In the genomic region with DNA sequence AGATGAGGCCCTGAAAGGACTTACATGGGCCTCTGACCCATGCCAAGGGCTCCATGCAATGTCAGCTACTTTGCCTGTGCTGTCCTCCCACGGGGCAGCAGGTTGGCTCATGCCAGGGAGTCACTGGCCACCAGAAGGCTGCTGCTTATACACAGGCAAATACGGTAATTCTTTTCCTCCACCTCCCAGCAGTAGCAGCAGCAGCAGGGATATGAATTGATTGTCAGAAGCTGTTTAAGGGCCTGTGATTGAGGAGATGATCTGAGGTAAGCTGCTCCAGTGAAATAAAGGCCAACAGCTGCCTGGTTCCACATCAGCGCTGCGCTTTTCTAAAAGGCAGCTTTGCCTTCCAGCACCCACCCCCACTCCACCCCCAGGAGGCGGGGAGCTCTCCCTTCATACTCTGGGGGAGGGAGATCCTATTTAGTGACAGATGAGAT, we compare ENCODE assay signal across 12 cellular contexts.
DNase-seq lines count a peak whose midpoint lies in the region; ATAC-seq and TF ChIP-seq lines count a peak whose summit lies in the region.
"Had no signal": no experiment of that assay in that cellular context is flagged by ENCODE, and none has a peak within 500 bp of the region (broad histone marks: within the 10 kb centered on the region; RNA-seq: fewer than 3 reads in every experiment).

No MANE protein-coding gene starts in this region.

- no peaks in the 10 kb centered on the region for H3K27me3 ChIP-seq in A673 (replicated peaks; ENCODE audit: insufficient read depth, low read depth, low read length, poor library complexity)
- H3K27me3 ChIP-seq: tibial nerve had no signal

- peaks cover 7% of the 10 kb centered on the region for H3K4me1 ChIP-seq in A673 (ENCODE audit: insufficient read depth, low read length, poor library complexity, severe bottlenecking)
- H3K4me1 ChIP-seq in HEK293 (ENCODE audit: control insufficient read depth, insufficient read depth, low read length), result no peaks in the 10 kb centered on the region

- no peaks in the 10 kb centered on the region for H3K9me3 Mint-ChIP-seq in endothelial cell (ENCODE audit: unreplicated experiment)

- CTCF ChIA-PET in A673 (lab: Charles Lee), result no interaction called here
- CTCF ChIA-PET in HEK293 (lab: Yijun Ruan, JAX), result interaction anchor here (0.6 kb wide), 4 partner anchors 14 to 482 kb away, joined by 3 to 4 read pairs (median 3); no protein-coding TSS in a partner anchor

- POLR2A ChIA-PET in A673 (lab: Charles Lee; ENCODE audit: low non-redundant PET), result no interaction called here
- POLR2A ChIA-PET in HEK293 (lab: Yijun Ruan, JAX), result no interaction called here

- no peak overlapping the region for H3K4me3 ChIP-seq in A673 (ENCODE audit: low read depth, low read length, poor library complexity, severe bottlenecking)
- H3K4me3 ChIP-seq in HEK293 (ENCODE audit: low read depth, low read length), result no peak overlapping the region
- H3K4me3 ChIP-seq: tibial nerve had no signal

- intact Hi-C loops in A673 (cut with micrococcal nuclease; ENCODE audit: unreplicated experiment), result no loop called here
- intact Hi-C loops in Right ventricle myocardium inferior (cut with DNase I), result no loop called here

- peaks cover 4% of the 10 kb centered on the region for H3K36me3 Mint-ChIP-seq in endothelial cell (ENCODE audit: low read depth, unreplicated experiment)

- no peak overlapping the region for H3K4me3 Mint-ChIP-seq in endothelial cell (ENCODE audit: unreplicated experiment)

- peak overlapping the region; percentile 40 for H3K27ac Mint-ChIP-seq in endothelial cell (ENCODE audit: unreplicated experiment)

- no peaks in the 10 kb centered on the region for H3K36me3 ChIP-seq in A673 (ENCODE audit: insufficient read depth, low read length, poor library complexity, severe bottlenecking)
- no peaks in the 10 kb centered on the region for H3K36me3 ChIP-seq in HEK293 (ENCODE audit: control insufficient read depth in 2 of 2, insufficient read depth in 1 of 2, low read length in 2 of 2)
- H3K36me3 ChIP-seq: tibial nerve had no signal

- BruUV-seq in A673 (replicated peaks; lab: Mats Ljungman, UMichigan), result no TSS peak

- DNase-seq in A673 (ENCODE audit: low spot score) (peak; percentile 38), NCI-H82 (lab: John Stamatoyannopoulos, UW) (peak; percentile 98), endothelial cell (ENCODE audit: low spot score) (no peak), mucosa of gallbladder (ENCODE audit: low spot score) (no peak), Right ventricle myocardium inferior (ENCODE audit: missing footprints) (no peak)
- DNase-seq: central memory CD4-positive, alpha-beta T cell; NK-92 treated with Interleukin-12 subunit alpha and Interleukin-12 subunit beta, amount 100 ng/mL, for 24 hours; T1000 had no signal

- H3K9me3 ChIP-seq in A673 (ENCODE audit: low read depth, low read length, poor library complexity, severe bottlenecking) (no peaks in the 10 kb centered on the region), HEK293 (ENCODE audit: control insufficient read depth, insufficient read depth, low read depth, low read length) (no peaks in the 10 kb centered on the region)
- H3K9me3 ChIP-seq: tibial nerve had no signal

- no peak for TF ChIP-seq CTCF in A673 (conservative IDR thresholded peaks at IDR 0.05; ENCODE audit: low read depth, low read length)
- TF ChIP-seq CTCF in HEK293 (tag by site-specific recombination; IDR thresholded peaks at IDR 0.05), result no peak
- TF ChIP-seq CTCF in endothelial cell (IDR thresholded peaks at IDR 0.05; ENCODE audit: unreplicated experiment), result no peak

- no peak overlapping the region for H3K27ac ChIP-seq in A673 (ENCODE audit: low read depth, low read length, poor library complexity, severe bottlenecking)
- no peak overlapping the region for H3K27ac ChIP-seq in HEK293 (ENCODE audit: extremely low read depth, low read depth, low read length)
- H3K27ac ChIP-seq: tibial nerve had no signal

- peaks cover 37% of the 10 kb centered on the region for H3K4me1 Mint-ChIP-seq in endothelial cell (ENCODE audit: unreplicated experiment)

- peaks cover 13% of the 10 kb centered on the region for H3K27me3 Mint-ChIP-seq in endothelial cell (ENCODE audit: unreplicated experiment)

- ATAC-seq in activated CD4-positive, CD25-positive, alpha-beta regulatory T cell treated with anti-CD3 and anti-CD28 coated beads, Interleukin-2, amount 50 U/mL, for 24 hours, result no peak
- ATAC-seq in GM19463 (IDR thresholded peaks at IDR 0.05; ENCODE audit: unreplicated experiment) (no peak), Right ventricle myocardium inferior (no peak)

TF ChIP-seq in HEK293, 187 proteins besides CTCF, POLR2A, EP300 and RAD21:
- TF ChIP-seq SP2 (tag by site-specific recombination; IDR thresholded peaks at IDR 0.05) (0 out of 2 replicates have a peak, but pooled peaks have one; percentile 11), ZNF660 (tag by site-specific recombination; IDR thresholded peaks at IDR 0.05) (peak; percentile 68; the same call in 1 of the 2 replicates), ZIC2 (tag by site-specific recombination; IDR thresholded peaks at IDR 0.05) (0 out of 2 replicates have a peak, but pooled peaks have one; percentile 13), ZFHX2 (tag by site-specific recombination; conservative IDR thresholded peaks at IDR 0.05) (peak; percentile 91), ZNF354C (tag by site-specific recombination; IDR thresholded peaks at IDR 0.05; ENCODE audit: borderline replicate concordance, low read depth) (no peak), ZNF112 (tag by site-specific recombination; IDR thresholded peaks at IDR 0.05) (no peak), ZNF10 (tag by site-specific recombination; IDR thresholded peaks at IDR 0.05) (no peak), ZNF19 (tag by site-specific recombination; IDR thresholded peaks at IDR 0.05; ENCODE audit: low read depth) (no peak), OSR2 (tag by site-specific recombination; IDR thresholded peaks at IDR 0.05) (peak; percentile 84), ZBTB17 (tag by site-specific recombination; IDR thresholded peaks at IDR 0.05) (peak; percentile 53), EGR2 (tag by site-specific recombination; IDR thresholded peaks at IDR 0.05; ENCODE audit: low read depth) (peak; percentile 89)
- TF ChIP-seq, protein P1, sequence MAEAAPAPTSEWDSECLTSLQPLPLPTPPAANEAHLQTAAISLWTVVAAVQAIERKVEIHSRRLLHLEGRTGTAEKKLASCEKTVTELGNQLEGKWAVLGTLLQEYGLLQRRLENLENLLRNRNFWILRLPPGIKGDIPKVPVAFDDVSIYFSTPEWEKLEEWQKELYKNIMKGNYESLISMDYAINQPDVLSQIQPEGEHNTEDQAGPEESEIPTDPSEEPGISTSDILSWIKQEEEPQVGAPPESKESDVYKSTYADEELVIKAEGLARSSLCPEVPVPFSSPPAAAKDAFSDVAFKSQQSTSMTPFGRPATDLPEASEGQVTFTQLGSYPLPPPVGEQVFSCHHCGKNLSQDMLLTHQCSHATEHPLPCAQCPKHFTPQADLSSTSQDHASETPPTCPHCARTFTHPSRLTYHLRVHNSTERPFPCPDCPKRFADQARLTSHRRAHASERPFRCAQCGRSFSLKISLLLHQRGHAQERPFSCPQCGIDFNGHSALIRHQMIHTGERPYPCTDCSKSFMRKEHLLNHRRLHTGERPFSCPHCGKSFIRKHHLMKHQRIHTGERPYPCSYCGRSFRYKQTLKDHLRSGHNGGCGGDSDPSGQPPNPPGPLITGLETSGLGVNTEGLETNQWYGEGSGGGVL (tag by site-specific recombination; IDR thresholded peaks at IDR 0.05), result peak; percentile 70
- TF ChIP-seq, protein P2, sequence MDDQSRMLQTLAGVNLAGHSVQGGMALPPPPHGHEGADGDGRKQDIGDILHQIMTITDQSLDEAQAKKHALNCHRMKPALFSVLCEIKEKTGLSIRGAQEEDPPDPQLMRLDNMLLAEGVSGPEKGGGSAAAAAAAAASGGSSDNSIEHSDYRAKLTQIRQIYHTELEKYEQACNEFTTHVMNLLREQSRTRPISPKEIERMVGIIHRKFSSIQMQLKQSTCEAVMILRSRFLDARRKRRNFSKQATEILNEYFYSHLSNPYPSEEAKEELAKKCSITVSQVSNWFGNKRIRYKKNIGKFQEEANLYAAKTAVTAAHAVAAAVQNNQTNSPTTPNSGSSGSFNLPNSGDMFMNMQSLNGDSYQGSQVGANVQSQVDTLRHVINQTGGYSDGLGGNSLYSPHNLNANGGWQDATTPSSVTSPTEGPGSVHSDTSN (CRISPR knock-in tag; IDR thresholded peaks at IDR 0.05), result no peak
- TF ChIP-seq, protein P3, sequence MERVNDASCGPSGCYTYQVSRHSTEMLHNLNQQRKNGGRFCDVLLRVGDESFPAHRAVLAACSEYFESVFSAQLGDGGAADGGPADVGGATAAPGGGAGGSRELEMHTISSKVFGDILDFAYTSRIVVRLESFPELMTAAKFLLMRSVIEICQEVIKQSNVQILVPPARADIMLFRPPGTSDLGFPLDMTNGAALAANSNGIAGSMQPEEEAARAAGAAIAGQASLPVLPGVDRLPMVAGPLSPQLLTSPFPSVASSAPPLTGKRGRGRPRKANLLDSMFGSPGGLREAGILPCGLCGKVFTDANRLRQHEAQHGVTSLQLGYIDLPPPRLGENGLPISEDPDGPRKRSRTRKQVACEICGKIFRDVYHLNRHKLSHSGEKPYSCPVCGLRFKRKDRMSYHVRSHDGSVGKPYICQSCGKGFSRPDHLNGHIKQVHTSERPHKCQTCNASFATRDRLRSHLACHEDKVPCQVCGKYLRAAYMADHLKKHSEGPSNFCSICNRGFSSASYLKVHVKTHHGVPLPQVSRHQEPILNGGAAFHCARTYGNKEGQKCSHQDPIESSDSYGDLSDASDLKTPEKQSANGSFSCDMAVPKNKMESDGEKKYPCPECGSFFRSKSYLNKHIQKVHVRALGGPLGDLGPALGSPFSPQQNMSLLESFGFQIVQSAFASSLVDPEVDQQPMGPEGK (tag by site-specific recombination; IDR thresholded peaks at IDR 0.05), result no peak
- TF ChIP-seq, protein P4, sequence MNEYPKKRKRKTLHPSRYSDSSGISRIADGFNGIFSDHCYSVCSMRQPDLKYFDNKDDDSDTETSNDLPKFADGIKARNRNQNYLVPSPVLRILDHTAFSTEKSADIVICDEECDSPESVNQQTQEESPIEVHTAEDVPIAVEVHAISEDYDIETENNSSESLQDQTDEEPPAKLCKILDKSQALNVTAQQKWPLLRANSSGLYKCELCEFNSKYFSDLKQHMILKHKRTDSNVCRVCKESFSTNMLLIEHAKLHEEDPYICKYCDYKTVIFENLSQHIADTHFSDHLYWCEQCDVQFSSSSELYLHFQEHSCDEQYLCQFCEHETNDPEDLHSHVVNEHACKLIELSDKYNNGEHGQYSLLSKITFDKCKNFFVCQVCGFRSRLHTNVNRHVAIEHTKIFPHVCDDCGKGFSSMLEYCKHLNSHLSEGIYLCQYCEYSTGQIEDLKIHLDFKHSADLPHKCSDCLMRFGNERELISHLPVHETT (tag by site-specific recombination; IDR thresholded peaks at IDR 0.05), result no peak

Comparison
In these comparisons a context has a peak if more than half of its experiments do, and no peak if none do; other contexts are left out.
1. DNase-seq: peak in A673 (single experiment) and NCI-H82 (single experiment); none in endothelial cell (single experiment), mucosa of gallbladder (single experiment) and Right ventricle myocardium inferior (single experiment).